In the genomic region with DNA sequence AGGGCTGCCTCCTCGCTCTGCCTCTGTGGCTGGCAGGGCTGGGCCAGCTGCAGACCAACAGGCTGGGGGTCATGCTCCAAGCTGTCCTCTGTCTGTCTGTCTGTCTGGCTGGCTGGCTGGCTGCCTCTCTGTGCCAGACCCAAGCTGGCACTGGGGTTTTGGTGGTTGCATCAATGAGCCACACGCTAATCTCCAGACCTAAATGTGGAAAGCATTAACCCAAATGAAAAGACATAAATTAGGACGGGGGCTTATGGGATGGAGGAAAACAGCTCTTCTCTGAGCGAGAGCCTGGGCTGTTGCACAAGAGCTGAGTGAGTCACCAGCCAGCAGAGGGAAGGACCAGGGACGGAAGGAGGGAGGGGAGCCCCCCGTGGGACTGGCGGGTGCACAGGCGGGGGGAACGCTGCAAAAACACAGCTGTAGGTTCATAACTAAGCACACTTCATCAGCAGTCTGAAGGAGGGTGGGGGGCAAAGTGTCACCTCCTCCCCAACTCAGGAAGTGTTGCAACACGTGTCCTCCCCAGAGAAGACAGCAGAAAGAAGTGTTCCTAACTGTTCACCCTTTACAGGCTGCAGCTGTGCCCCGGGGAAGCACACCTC, we compare ENCODE assay signal across 1 cellular context.
TF ChIP-seq lines count a peak whose summit lies in the region.

No MANE protein-coding gene starts in this region.

TF ChIP-seq in SK-N-SH, 30 proteins besides CTCF, POLR2A, EP300 and RAD21 (continued from another document):
- TF ChIP-seq, protein P1, sequence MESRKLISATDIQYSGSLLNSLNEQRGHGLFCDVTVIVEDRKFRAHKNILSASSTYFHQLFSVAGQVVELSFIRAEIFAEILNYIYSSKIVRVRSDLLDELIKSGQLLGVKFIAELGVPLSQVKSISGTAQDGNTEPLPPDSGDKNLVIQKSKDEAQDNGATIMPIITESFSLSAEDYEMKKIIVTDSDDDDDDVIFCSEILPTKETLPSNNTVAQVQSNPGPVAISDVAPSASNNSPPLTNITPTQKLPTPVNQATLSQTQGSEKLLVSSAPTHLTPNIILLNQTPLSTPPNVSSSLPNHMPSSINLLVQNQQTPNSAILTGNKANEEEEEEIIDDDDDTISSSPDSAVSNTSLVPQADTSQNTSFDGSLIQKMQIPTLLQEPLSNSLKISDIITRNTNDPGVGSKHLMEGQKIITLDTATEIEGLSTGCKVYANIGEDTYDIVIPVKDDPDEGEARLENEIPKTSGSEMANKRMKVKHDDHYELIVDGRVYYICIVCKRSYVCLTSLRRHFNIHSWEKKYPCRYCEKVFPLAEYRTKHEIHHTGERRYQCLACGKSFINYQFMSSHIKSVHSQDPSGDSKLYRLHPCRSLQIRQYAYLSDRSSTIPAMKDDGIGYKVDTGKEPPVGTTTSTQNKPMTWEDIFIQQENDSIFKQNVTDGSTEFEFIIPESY (IDR thresholded peaks at IDR 0.05; ENCODE audit: borderline replicate concordance, low read depth), result no peak
- TF ChIP-seq PBX3 (IDR thresholded peaks at IDR 0.05) (no peak; the same call in 1 of the 2 replicates), FOXM1 (IDR thresholded peaks at IDR 0.05; ENCODE audit: low read depth) (no peak), EZH2phosphoT487 (IDR thresholded peaks at IDR 0.05; ENCODE audit: borderline replicate concordance, low read depth) (no peak), RFX5 (IDR thresholded peaks at IDR 0.05; ENCODE audit: low read length) (no peak), JUND (IDR thresholded peaks at IDR 0.05) (0 out of 2 replicates have a peak, but pooled peaks have one; percentile 13), SIN3A (IDR thresholded peaks at IDR 0.05; ENCODE audit: borderline replicate concordance, low read depth, low read length) (no peak), TAF1 (IDR thresholded peaks at IDR 0.05; ENCODE audit: borderline replicate concordance, low read depth, low read length) (no peak), TCF12 (IDR thresholded peaks at IDR 0.05) (peak; percentile 41; the same call in 1 of the 2 replicates), YY1 (IDR thresholded peaks at IDR 0.05; ENCODE audit: low read depth) (no peak), SMC3 (IDR thresholded peaks at IDR 0.05; ENCODE audit: low read depth, low read length) (peak; percentile 1; the same call in 1 of the 2 replicates), MXI1 (IDR thresholded peaks at IDR 0.05; ENCODE audit: low read depth, low read length) (no peak; the same call in 1 of the 2 replicates), NRF1 (IDR thresholded peaks at IDR 0.05; ENCODE audit: low read depth, low read length) (no peak), IRF3 (IDR thresholded peaks at IDR 0.05; ENCODE audit: low read depth, low read length) (no peak)
- TF ChIP-seq, protein P2, sequence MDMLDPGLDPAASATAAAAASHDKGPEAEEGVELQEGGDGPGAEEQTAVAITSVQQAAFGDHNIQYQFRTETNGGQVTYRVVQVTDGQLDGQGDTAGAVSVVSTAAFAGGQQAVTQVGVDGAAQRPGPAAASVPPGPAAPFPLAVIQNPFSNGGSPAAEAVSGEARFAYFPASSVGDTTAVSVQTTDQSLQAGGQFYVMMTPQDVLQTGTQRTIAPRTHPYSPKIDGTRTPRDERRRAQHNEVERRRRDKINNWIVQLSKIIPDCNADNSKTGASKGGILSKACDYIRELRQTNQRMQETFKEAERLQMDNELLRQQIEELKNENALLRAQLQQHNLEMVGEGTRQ (IDR thresholded peaks at IDR 0.05; ENCODE audit: borderline replicate concordance, low read depth, low read length), result no peak
- TF ChIP-seq, protein P3, sequence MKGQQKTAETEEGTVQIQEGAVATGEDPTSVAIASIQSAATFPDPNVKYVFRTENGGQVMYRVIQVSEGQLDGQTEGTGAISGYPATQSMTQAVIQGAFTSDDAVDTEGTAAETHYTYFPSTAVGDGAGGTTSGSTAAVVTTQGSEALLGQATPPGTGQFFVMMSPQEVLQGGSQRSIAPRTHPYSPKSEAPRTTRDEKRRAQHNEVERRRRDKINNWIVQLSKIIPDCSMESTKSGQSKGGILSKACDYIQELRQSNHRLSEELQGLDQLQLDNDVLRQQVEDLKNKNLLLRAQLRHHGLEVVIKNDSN (IDR thresholded peaks at IDR 0.05; ENCODE audit: borderline replicate concordance, low read depth), result no peak
TF ChIP-seq in SK-N-SH: peak in this region for 7.
